Comparison of ENCODE assay signal across 7 cellular contexts in the genomic region with DNA sequence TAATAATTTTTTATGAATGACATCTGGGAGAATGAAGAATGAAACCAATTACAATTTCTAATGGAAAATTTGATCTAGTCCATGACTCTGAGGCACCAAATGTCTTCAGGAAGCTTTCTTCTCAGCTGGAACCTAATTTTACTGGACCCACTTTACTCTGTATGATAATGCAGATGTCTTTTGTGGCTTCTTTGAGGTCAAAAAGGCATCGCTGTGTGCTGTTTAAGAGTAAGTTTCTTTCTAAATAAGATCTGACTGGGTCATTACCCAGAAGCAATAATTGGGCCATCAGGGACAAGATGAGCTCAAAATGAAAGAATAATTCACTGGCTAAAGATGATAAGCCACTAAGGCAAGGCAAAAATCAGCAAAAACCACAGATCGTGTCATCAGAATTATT.
"Had no signal": no experiment of that assay in that cellular context is flagged by ENCODE, and none has a peak within 500 bp of the region (broad histone marks: within the 10 kb centered on the region; RNA-seq: fewer than 3 reads in every experiment).

No MANE protein-coding gene starts in this region.

- H3K4me2 ChIP-seq: GM23338 had no signal

- H3K27ac ChIP-seq: HL-60 had no signal

- DNase-seq: H9, HCEC 1CT, KG1 had no signal

- ATAC-seq: GM23338, HepG2, K562 had no signal

- H2AFZ ChIP-seq: GM23338 had no signal

- H3K4me3 ChIP-seq: GM23338, K562 had no signal
